Comparison of ENCODE assay signal across 18 cellular contexts in genomic region chr12:62947364-62947763, GRCh38. TPM values are rescaled to one million over a fixed set of nuclear protein-coding genes. Genes with fewer than 3 reads are reported as not detected.
DNase-seq lines count a peak whose midpoint lies in the region; ATAC-seq, FAIRE-seq and TF ChIP-seq lines count a peak whose summit lies in the region.
"Had no signal": no experiment of that assay in that cellular context is flagged by ENCODE, and none has a peak within 500 bp of the region (broad histone marks: within the 10 kb centered on the region; RNA-seq: fewer than 3 reads in every experiment).

No MANE protein-coding gene starts in this region.

- ATAC-seq in K562, result no peak
- no peak for ATAC-seq in gastroesophageal sphincter
- no peak for ATAC-seq in GM21717 (IDR thresholded peaks at IDR 0.05; ENCODE audit: unreplicated experiment)
- no peak for ATAC-seq in GM21576 (IDR thresholded peaks at IDR 0.05; ENCODE audit: unreplicated experiment)
- ATAC-seq: GM23338, HCT116 had no signal

- H3K27me3 ChIP-seq in K562 (ENCODE audit: control insufficient read depth in 2 of 2, insufficient read depth in 2 of 2, low read length in 2 of 2) (no peaks in the 10 kb centered on the region), gastroesophageal sphincter (no peaks in the 10 kb centered on the region)

- H3K79me2 ChIP-seq in K562 (ENCODE audit: control insufficient read depth, insufficient read depth, low read length), result no peaks in the 10 kb centered on the region

- no peak for FAIRE-seq in K562 (lab: Jason Lieb, UNC)
- FAIRE-seq: GM12891, GM18507 had no signal

- in situ Hi-C loops in K562 (cut with MboI), result no loop called here

- no peaks in the 10 kb centered on the region for H3K9me1 ChIP-seq in K562 (ENCODE audit: control insufficient read depth, insufficient read depth, low read length)

- H3K9ac ChIP-seq in K562 (ENCODE audit: insufficient read depth in 1 of 2, low read depth in 2 of 2, low read length in 2 of 2), result no peak overlapping the region

- no peak overlapping the region for H3K27ac Mint-ChIP-seq in HFFc6
- H3K27ac Mint-ChIP-seq: CD4-positive, alpha-beta memory T cell; GM23338; H9 had no signal

- H3K4me1 Mint-ChIP-seq in HFFc6 (ENCODE audit: low read depth), result no peaks in the 10 kb centered on the region; the same call in 1 of the 2 replicates
- H3K4me1 Mint-ChIP-seq: CD4-positive, alpha-beta memory T cell had no signal

- BruUV-seq in K562 (replicated peaks; lab: Mats Ljungman, UMichigan), result no TSS peak

- no peak for TF ChIP-seq CTCF in HEK293 (tag by site-specific recombination; IDR thresholded peaks at IDR 0.05)
- no peak for TF ChIP-seq CTCF in HFFc6 (IDR thresholded peaks at IDR 0.05)
- TF ChIP-seq CTCF in K562 (IDR thresholded peaks at IDR 0.05 in 2 of 3, conservative IDR thresholded peaks at IDR 0.05 in 1 of 3; ENCODE audit: insufficient read depth in 2 of 3, low read depth in 1 of 3, low read length in 3 of 3), result no peak
- no peak for TF ChIP-seq CTCF in gastroesophageal sphincter (IDR thresholded peaks at IDR 0.05)

- no peaks in the 10 kb centered on the region for H3K36me3 Mint-ChIP-seq in HFFc6 (ENCODE audit: low read depth)
- H3K36me3 Mint-ChIP-seq: CD4-positive, alpha-beta memory T cell had no signal

- intact Hi-C loops in K562 (cut with micrococcal nuclease), result no loop called here

- TF ChIP-seq POLR2A in K562 (conservative IDR thresholded peaks at IDR 0.05) (no peak), gastroesophageal sphincter (IDR thresholded peaks at IDR 0.05) (no peak)

- WGBS in K562 (ENCODE audit: insufficient coverage, low coverage, missing lambda C conversion rate), result 29% methylated on average over 5 of the region's 5 CpGs
- WGBS in gastroesophageal sphincter (ENCODE audit: low coverage in 1 of 2), 2 donors, result 64 to 70% methylated on average over 4 to 5 of the region's 5 CpGs

- no peak overlapping the region for H3K4me2 ChIP-seq in K562 (ENCODE audit: insufficient read depth, low read length)
- H3K4me2 ChIP-seq: GM23338 had no signal

- TF ChIP-seq RAD21 in K562 (CRISPR knock-in tag; conservative IDR thresholded peaks at IDR 0.05 in 1 of 2, IDR thresholded peaks at IDR 0.05 in 1 of 2), result no peak

- H3K27me3 Mint-ChIP-seq in HFFc6 (ENCODE audit: insufficient read depth), result peaks cover 9% of the 10 kb centered on the region

- peaks cover 9% of the 10 kb centered on the region; the same call in 1 of the 2 replicates for H3K9me3 Mint-ChIP-seq in HFFc6
- H3K9me3 Mint-ChIP-seq: GM23338 had no signal

- peak overlapping the region; percentile 21; the same call in 1 of the 2 replicates for H2AFZ ChIP-seq in K562 (ENCODE audit: low read depth, low read length)
- H2AFZ ChIP-seq: GM23338 had no signal

- TF ChIP-seq EP300 in K562 (IDR thresholded peaks at IDR 0.05; ENCODE audit: low read length) (no peak), gastroesophageal sphincter (IDR thresholded peaks at IDR 0.05) (no peak)

- no peaks in the 10 kb centered on the region for H4K20me1 ChIP-seq in K562 (replicated peaks; ENCODE audit: control insufficient read depth, insufficient read depth, low read length)

- peak overlapping the region; percentile 60; the same call in 1 of the 2 replicates for H3K4me3 Mint-ChIP-seq in HFFc6
- H3K4me3 Mint-ChIP-seq: CD4-positive, alpha-beta memory T cell; GM23338; H9 had no signal

- no peaks in the 10 kb centered on the region for H3K36me3 ChIP-seq in HEK293 (ENCODE audit: control insufficient read depth in 2 of 2, insufficient read depth in 1 of 2, low read length in 2 of 2)
- no peaks in the 10 kb centered on the region for H3K36me3 ChIP-seq in K562 (ENCODE audit: control insufficient read depth, insufficient read depth, low read length)
- no peaks in the 10 kb centered on the region for H3K36me3 ChIP-seq in gastroesophageal sphincter

- no peaks in the 10 kb centered on the region for H3K4me1 ChIP-seq in HEK293 (ENCODE audit: control insufficient read depth, insufficient read depth, low read length)
- peaks cover 0 to 5% of the 10 kb centered on the region in 2 experiments; a peak in 2 of 5 replicates for H3K4me1 ChIP-seq in K562 (replicated peaks in 1 of 2; ENCODE audit: control insufficient read depth in 2 of 2, insufficient read depth in 2 of 2, low read length in 2 of 2)
- no peaks in the 10 kb centered on the region for H3K4me1 ChIP-seq in gastroesophageal sphincter

- DNase-seq in HFFc6 (no peak), K562 (ENCODE audit: extremely low read depth in 1 of 4, low spot score in 3 of 4) (no peak)
- DNase-seq: C1 segment of cervical spinal cord; Calu3; CD4-positive, alpha-beta memory T cell; COR-L47; DMS53; DMS79 treated with DMSO at 0.1 percent for 48 hours; GF-D8; H9 had no signal

- CTCF ChIA-PET in HEK293 (lab: Yijun Ruan, JAX), result interaction anchor here (1.6 kb wide), 1 partner anchor 12 kb away, joined by 4 read pairs; the partner anchor contains the start of gene PPM1H
- CTCF ChIA-PET in K562 (lab: Yijun Ruan, JAX; ENCODE audit: low intra/inter-chr PET ratio), result no interaction called here

- no peaks in the 10 kb centered on the region for H3K9me3 ChIP-seq in HEK293 (ENCODE audit: control insufficient read depth, insufficient read depth, low read depth, low read length)
- no peaks in the 10 kb centered on the region for H3K9me3 ChIP-seq in K562 (replicated peaks; ENCODE audit: control insufficient read depth, insufficient read depth, low read depth, low read length)
- H3K9me3 ChIP-seq in gastroesophageal sphincter, result no peaks in the 10 kb centered on the region

- H3K4me3 ChIP-seq in HEK293 (ENCODE audit: low read depth, low read length) (no peak overlapping the region), K562 (no peak overlapping the region), gastroesophageal sphincter (no peak overlapping the region)
- H3K4me3 ChIP-seq: GM23338 had no signal

- POLR2A ChIA-PET in HEK293 (lab: Yijun Ruan, JAX), result no interaction called here
- POLR2A ChIA-PET in K562 (lab: Yijun Ruan, JAX), result no interaction called here

- H3K27ac ChIP-seq in HEK293 (ENCODE audit: extremely low read depth, low read depth, low read length), result no peak overlapping the region
- H3K27ac ChIP-seq in K562 (ENCODE audit: extremely low read depth, low read depth, low read length), result no peak overlapping the region
- no peak overlapping the region for H3K27ac ChIP-seq in gastroesophageal sphincter

TF ChIP-seq in HEK293, 187 proteins besides CTCF, POLR2A, EP300 and RAD21 (continues in another document):
- no peak for TF ChIP-seq OSR2 (tag by site-specific recombination; IDR thresholded peaks at IDR 0.05)
- TF ChIP-seq SETDB1 (IDR thresholded peaks at IDR 0.05; ENCODE audit: insufficient read length, low read length), result peak; percentile 39

RNA-seq across cellular contexts. Expression of gene PPM1H, which starts 12.4 kb away (rescaled TPM):
- total RNA-seq in HFFc6 (2021; fragmentation: NEBNext Ultra II Directional; extraction: Animal tissue kit (Norgen Biotek cat#: 25700)), result 10 to 100 TPM in 2 of 6 experiments, 1 to 10 TPM in 4; 7.0 to 20.9 (median 8.4) TPM
- total RNA-seq in K562 (2011; cell fraction: chromatin; rRNA removed; ENCODE audit: low replicate concordance), result 4.0 and 12.4 TPM in 2 replicates
- 5.7 and 6.2 TPM in 2 replicates for total RNA-seq in K562 (2011; cell fraction: nucleolus; rRNA removed)
- total RNA-seq in K562 (2011; cell fraction: nucleoplasm; rRNA removed), result 5.2 and 6.4 TPM in 2 replicates
- total RNA-seq in K562 (2014; rRNA removed) (11.3 and 13.0 TPM in 2 replicates), K562 (2014; rRNA removed; fragmentation: Illumina TruSeq; extraction: Trizol) (13.7 and 17.2 TPM in 2 replicates), K562 (2015; rRNA removed; fragmentation: Illumina TruSeq; extraction: Trizol) (29.0 and 29.3 TPM in 2 replicates), K562 (2021) (21.5 and 23.0 TPM in 2 replicates), gastroesophageal sphincter (1 to 10 TPM; 1.3 to 1.9 (median 1.6) TPM)
- polyA plus RNA-seq in K562 (2011; rRNA removed) (4.8 and 6.1 TPM in 2 replicates), K562 (2014; fragmentation: Illumina TruSeq; extraction: Trizol) (11.1 and 11.6 TPM in 2 replicates), K562 (2014; fragmentation: Nextera tagmentation; extraction: Ambion mirVana) (1 to 10 TPM; 5.3 to 8.1 TPM), K562 (2014; rRNA removed) (9.3 and 9.7 TPM in 2 replicates)
- polyA plus RNA-seq in K562 (2011; cell fraction: cytosol; rRNA removed), result 4.5 and 5.7 TPM in 2 replicates
- 3.7 and 4.0 TPM in 2 replicates for polyA plus RNA-seq in K562 (2011; cell fraction: nucleus; rRNA removed)
- polyA plus RNA-seq in K562 (2012), result 9.0 and 13.2 TPM in 2 replicates
- polyA minus RNA-seq in K562 (2011; rRNA and poly(A)+ RNA removed), result 10.7 and 12.0 TPM in 2 replicates
- 6.6 and 9.7 TPM in 2 replicates for polyA minus RNA-seq in K562 (2011; cell fraction: cytosol; rRNA and poly(A)+ RNA removed)
- 5.8 and 6.6 TPM in 2 replicates for polyA minus RNA-seq in K562 (2011; cell fraction: nucleus; rRNA and poly(A)+ RNA removed)
- polyA plus RNA-seq: CD4-positive, alpha-beta memory T cell had no signal

Comparison
In these comparisons a context has a peak if more than half of its experiments do, and no peak if none do; other contexts are left out.
1. Of the 44 proteins assayed by ChIP-seq in both K562 and HEK293: peak only in K562: none; only in HEK293: SETDB1; in both: ZBTB11; in neither: 42.